1 cellular context compared by ENCODE assay signal in the genomic region with DNA sequence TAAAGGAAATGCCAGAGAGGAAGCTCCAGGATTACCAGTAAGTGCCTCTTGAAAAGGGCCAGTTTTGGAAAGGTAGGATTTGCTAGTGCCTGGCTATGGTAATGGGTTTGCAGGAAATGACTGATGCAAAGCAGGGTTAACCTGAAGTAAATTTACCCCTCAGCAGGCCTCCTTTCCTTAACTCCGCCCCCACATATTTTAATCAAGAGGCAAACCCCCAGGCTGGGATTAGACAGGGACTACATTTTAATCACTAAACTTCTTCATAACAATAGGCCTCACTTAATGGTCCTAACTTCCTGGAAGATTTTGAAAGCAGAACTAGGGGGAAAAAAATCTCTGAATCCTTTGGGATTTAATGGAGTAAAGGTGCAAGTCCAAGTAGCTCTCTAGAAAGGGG.
TF ChIP-seq lines count a peak whose summit lies in the region.

No MANE protein-coding gene starts in this region.

TF ChIP-seq in WTC11, 78 proteins besides CTCF, POLR2A, EP300 and RAD21 (continued from another document):
- TF ChIP-seq TEAD1 (CRISPR knock-in tag; IDR thresholded peaks at IDR 0.05): peak; percentile 72; the same call in 1 of the 2 replicates
